In genomic region chr10:89699581-89700064, GRCh38 we compare ENCODE assay signal across 14 cellular contexts. TPM values are rescaled to one million over a fixed set of nuclear protein-coding genes. Genes with fewer than 3 reads are reported as not detected.
DNase-seq lines count a peak whose midpoint lies in the region; ATAC-seq and TF ChIP-seq lines count a peak whose summit lies in the region.
"Had no signal": no experiment of that assay in that cellular context is flagged by ENCODE, and none has a peak within 500 bp of the region (broad histone marks: within the 10 kb centered on the region; RNA-seq: fewer than 3 reads in every experiment).

No MANE protein-coding gene starts in this region.

- H3K36me3 Mint-ChIP-seq in CD4-positive, alpha-beta memory T cell = peaks cover 0 to 5% of the 10 kb centered on the region in 2 donors
- H3K36me3 Mint-ChIP-seq in activated CD8-positive, alpha-beta T cell treated with anti-CD3 and anti-CD28 coated beads, Interleukin-2, amount 10 ng/mL, durations not matched to agents 7 days and 5 days (ENCODE audit: low read depth) = peaks cover 21% of the 10 kb centered on the region

- 0 out of 2 replicates have a peak overlapping the region, but pooled peaks have one; percentile 83 for H3K4me2 ChIP-seq in HCT116 (ENCODE audit: low read length)

- H3K27ac Mint-ChIP-seq in CD4-positive, alpha-beta memory T cell = no peak overlapping the region
- H3K27ac Mint-ChIP-seq in activated CD8-positive, alpha-beta T cell treated with anti-CD3 and anti-CD28 coated beads, Interleukin-2, amount 10 ng/mL, durations not matched to agents 7 days and 5 days = no peak overlapping the region

- no peaks in the 10 kb centered on the region for H3K9me3 ChIP-seq in CD4-positive, alpha-beta memory T cell (ENCODE audit: control insufficient read depth in 1 of 2, low read length in 2 of 2)
- H3K9me3 ChIP-seq in HCT116 (ENCODE audit: control insufficient read depth in 1 of 2, insufficient read depth in 1 of 2, low read depth in 1 of 2, low read length in 2 of 2) (no peaks in the 10 kb centered on the region), liver (ENCODE audit: control insufficient read depth in 4 of 4, low read length in 3 of 4) (no peaks in the 10 kb centered on the region)
- H3K9me3 ChIP-seq: right atrium auricular region, uterus had no signal

- no peak overlapping the region for H2AFZ ChIP-seq in HCT116 (ENCODE audit: low read depth, low read length, poor library complexity, severe bottlenecking)

- intact Hi-C loops in CD4-positive, alpha-beta memory T cell (cut with micrococcal nuclease) = loop anchor here (2.0 to 10.0 kb wide), 6 partner anchors 285 to 1837 kb away; partner anchors contain the start of genes FAS, IFIT5, KLLN and LIPA
- intact Hi-C loops in HCT116 (cut with micrococcal nuclease) = no loop called here

- no peak for ATAC-seq in HCT116
- no peak for ATAC-seq in activated CD8-positive, alpha-beta T cell treated with anti-CD3 and anti-CD28 coated beads, Interleukin-2, amount 10 ng/mL, durations not matched to agents 7 days and 5 days
- ATAC-seq: Panc1 had no signal

- no peak overlapping the region for H3K27ac ChIP-seq in CD4-positive, alpha-beta memory T cell (ENCODE audit: low read depth, low read length)
- H3K27ac ChIP-seq in HCT116 (ENCODE audit: low read depth, low read length) = no peak overlapping the region
- H3K27ac ChIP-seq in liver (ENCODE audit: low read depth in 1 of 2, low read length in 2 of 2) = peak overlapping the region; percentile 36 to 68
- H3K27ac ChIP-seq: uterus had no signal

- POLR2A ChIA-PET in CD4-positive, alpha-beta memory T cell (lab: Charles Lee; ENCODE audit: partially characterized antibody) = no interaction called here
- POLR2A ChIA-PET in HCT116 (lab: Charles Lee) = no interaction called here
- POLR2A ChIA-PET in activated CD8-positive, alpha-beta T cell treated with anti-CD3 and anti-CD28 coated beads, Interleukin-2, amount 10 ng/mL, durations not matched to agents 7 days and 5 days (lab: Charles Lee) = no interaction called here

- peaks cover 21% of the 10 kb centered on the region for H3K4me1 ChIP-seq in CD4-positive, alpha-beta memory T cell (ENCODE audit: insufficient read depth, low read length)
- H3K4me1 ChIP-seq in HCT116 (ENCODE audit: control insufficient read depth in 1 of 2, insufficient read depth in 2 of 2, low read length in 2 of 2) (peaks cover 9 to 30% of the 10 kb centered on the region in 2 experiments), liver (ENCODE audit: control insufficient read depth in 4 of 4, insufficient read depth in 4 of 4, low read length in 3 of 4) (peaks cover 0 to 27% (median 24%) of the 10 kb centered on the region in 4 donors)
- H3K4me1 ChIP-seq: uterus had no signal

- no peaks in the 10 kb centered on the region for H3K9me2 ChIP-seq in HCT116 (ENCODE audit: insufficient read depth)

- H3K4me3 Mint-ChIP-seq in CD4-positive, alpha-beta memory T cell = peak overlapping the region; percentile 2 to 74 (median 54)
- H3K4me3 Mint-ChIP-seq in activated CD8-positive, alpha-beta T cell treated with anti-CD3 and anti-CD28 coated beads, Interleukin-2, amount 10 ng/mL, durations not matched to agents 7 days and 5 days = peak overlapping the region; percentile 3

- no peaks in the 10 kb centered on the region for H3K27me3 Mint-ChIP-seq in CD4-positive, alpha-beta memory T cell
- H3K27me3 Mint-ChIP-seq in activated CD8-positive, alpha-beta T cell treated with anti-CD3 and anti-CD28 coated beads, Interleukin-2, amount 10 ng/mL, durations not matched to agents 7 days and 5 days (ENCODE audit: low read depth) = no peaks in the 10 kb centered on the region

- no peaks in the 10 kb centered on the region for H4K20me1 ChIP-seq in HCT116 (ENCODE audit: insufficient read depth)

- TF ChIP-seq RAD21 in HCT116 (IDR thresholded peaks at IDR 0.05; ENCODE audit: low read depth) (no peak), liver (IDR thresholded peaks at IDR 0.05) (peak; percentile 65 to 75)

- no peak overlapping the region for H3K4me3 ChIP-seq in CD4-positive, alpha-beta memory T cell (ENCODE audit: low read length in 2 of 2)
- H3K4me3 ChIP-seq in HCT116 (replicated peaks in 1 of 2; ENCODE audit: low read depth in 1 of 2, low read length in 2 of 2) = no peak overlapping the region
- H3K4me3 ChIP-seq in liver (ENCODE audit: low read depth in 1 of 3, low read length in 3 of 3) = no peak overlapping the region
- H3K4me3 ChIP-seq: right atrium auricular region, uterus had no signal

- no TSS peak for BruUV-seq in HCT116 (replicated peaks; lab: Mats Ljungman, UMichigan)

- CTCF ChIA-PET in CD4-positive, alpha-beta memory T cell (lab: Charles Lee; ENCODE audit: partially characterized antibody) = no interaction called here
- CTCF ChIA-PET in HCT116 (lab: Charles Lee) = no interaction called here
- CTCF ChIA-PET in activated CD8-positive, alpha-beta T cell treated with anti-CD3 and anti-CD28 coated beads, Interleukin-2, amount 10 ng/mL, durations not matched to agents 7 days and 5 days (lab: Charles Lee) = no interaction called here

- H3K27me3 ChIP-seq in CD4-positive, alpha-beta memory T cell (ENCODE audit: insufficient read depth, low read length) = no peaks in the 10 kb centered on the region
- H3K27me3 ChIP-seq in HCT116 (ENCODE audit: insufficient read depth, low read length) (no peaks in the 10 kb centered on the region), liver (ENCODE audit: control insufficient read depth in 4 of 4, insufficient read depth in 4 of 4, low read length in 3 of 4) (no peaks in the 10 kb centered on the region)
- H3K27me3 ChIP-seq: right atrium auricular region, uterus had no signal

- H3K9ac ChIP-seq in HCT116 (ENCODE audit: low read length) (no peak overlapping the region), liver (ENCODE audit: low read depth in 1 of 2, low read length in 2 of 2) (no peak overlapping the region)

- RAD21 ChIA-PET in HCT116 (lab: Charles Lee; ENCODE audit: low non-redundant PET in 1 of 2, low total read pairs in 2 of 2, uncharacterized antibody in 2 of 2, unreplicated experiment in 2 of 2) = no interaction called here

- H3K9me3 Mint-ChIP-seq in CD4-positive, alpha-beta memory T cell = no peaks in the 10 kb centered on the region
- no peaks in the 10 kb centered on the region for H3K9me3 Mint-ChIP-seq in activated CD8-positive, alpha-beta T cell treated with anti-CD3 and anti-CD28 coated beads, Interleukin-2, amount 10 ng/mL, durations not matched to agents 7 days and 5 days (ENCODE audit: insufficient read depth)

- WGBS in liver = 36% methylated on average over 2 of the region's 2 CpGs

- H3K4me1 Mint-ChIP-seq in CD4-positive, alpha-beta memory T cell = peaks cover 13 to 36% (median 20%) of the 10 kb centered on the region in 4 donors
- H3K4me1 Mint-ChIP-seq in activated CD8-positive, alpha-beta T cell treated with anti-CD3 and anti-CD28 coated beads, Interleukin-2, amount 10 ng/mL, durations not matched to agents 7 days and 5 days (ENCODE audit: low read depth) = peaks cover 29% of the 10 kb centered on the region

- no peaks in the 10 kb centered on the region for H3K36me3 ChIP-seq in CD4-positive, alpha-beta memory T cell (ENCODE audit: insufficient read depth, low read length)
- H3K36me3 ChIP-seq in HCT116 (ENCODE audit: control insufficient read depth in 1 of 2, insufficient read depth in 2 of 2, low read length in 2 of 2) (no peaks in the 10 kb centered on the region), liver (ENCODE audit: control insufficient read depth in 4 of 4, insufficient read depth in 3 of 4, low read depth in 1 of 4, low read length in 3 of 4) (no peaks in the 10 kb centered on the region)
- H3K36me3 ChIP-seq: right atrium auricular region, uterus had no signal

- TF ChIP-seq CTCF in HCT116 (IDR thresholded peaks at IDR 0.05 in 2 of 3, conservative IDR thresholded peaks at IDR 0.05 in 1 of 3; ENCODE audit: borderline replicate concordance in 1 of 3, insufficient read depth in 1 of 3, low read depth in 2 of 3, low read length in 2 of 3) (no peak), liver (IDR thresholded peaks at IDR 0.05; ENCODE audit: low read depth, low read length, missing input control) (no peak)

- TF ChIP-seq POLR2A in HCT116 (IDR thresholded peaks at IDR 0.05; ENCODE audit: borderline replicate concordance, extremely low read depth, insufficient read depth, insufficient read length) = no peak

- DNase-seq in CD4-positive, alpha-beta memory T cell = no peak
- DNase-seq in HCT116 (ENCODE audit: low read depth, low spot score) = no peak
- DNase-seq in activated CD8-positive, alpha-beta T cell treated with anti-CD3 and anti-CD28 coated beads, Interleukin-2, amount 10 ng/mL, durations not matched to agents 7 days and 5 days = no peak
- no peak for DNase-seq in activated gamma-delta T cell treated with Interleukin-2 at 50 U/mL for 16 hours
- DNase-seq in kidney tubule cell (ENCODE audit: low spot score) = no peak
- DNase-seq in COLO829 (ENCODE audit: low spot score) = no peak
- DNase-seq: activated gamma-delta T cell, dermis blood vessel endothelial cell, head of caudate nucleus, NCI-H187 treated with DMSO at 0.1 percent for 48 hours, uterus had no signal

- H3K79me2 ChIP-seq in HCT116 (ENCODE audit: insufficient read depth, low read length) = peaks cover 32% of the 10 kb centered on the region

TF ChIP-seq in HCT116, 20 proteins besides CTCF, POLR2A, EP300 and RAD21 (continues in another document):
- TF ChIP-seq EZH2phosphoT487 (IDR thresholded peaks at IDR 0.05; ENCODE audit: borderline replicate concordance) (no peak), MAX (IDR thresholded peaks at IDR 0.05) (no peak)

TF ChIP-seq in liver, 16 proteins besides CTCF, POLR2A, EP300 and RAD21 (continues in another document):
- TF ChIP-seq RXRA (IDR thresholded peaks at IDR 0.05) (peak; percentile 87 to 97), GABPA (IDR thresholded peaks at IDR 0.05 in 1 of 2, conservative IDR thresholded peaks at IDR 0.05 in 1 of 2) (peak in 1 of 2 donors; percentile 35), MAX (IDR thresholded peaks at IDR 0.05) (peak; percentile 93)

RNA-seq across cellular contexts. Expression of gene KIF20B, which starts 1.8 kb away (rescaled TPM):
- total RNA-seq in CD4-positive, alpha-beta memory T cell = 10 to 100 TPM; 20.7 to 21.4 TPM
- 10 to 100 TPM in 1 of 2 donors, 1 to 10 TPM in 1; 8.0 to 15.8 TPM for polyA plus RNA-seq in CD4-positive, alpha-beta memory T cell
- total RNA-seq in HCT116 (2021; ENCODE audit: unreplicated experiment) = 50.2 TPM
- polyA plus RNA-seq in HCT116 (2012) = 3.8 and 8.3 TPM in 2 replicates
- 10 to 100 TPM; 68.9 to 78.4 TPM for total RNA-seq in activated CD8-positive, alpha-beta T cell treated with anti-CD3 and anti-CD28 coated beads, Interleukin-2, amount 10 ng/mL, durations not matched to agents 7 days and 5 days
- 10 to 100 TPM in 1 of 2 donors, 1 to 10 TPM in 1; 1.3 to 12.9 TPM for total RNA-seq in liver
- polyA plus RNA-seq in liver = 1 to 10 TPM in 1 of 2 donors, under 1 TPM in 1; 0.91 to 1.3 TPM

RNA-seq across cellular contexts. Expression of gene PANK1, which starts 54.6 kb away (rescaled TPM):
- total RNA-seq in CD4-positive, alpha-beta memory T cell = 1 to 10 TPM; 4.3 to 4.5 TPM
- 1 to 10 TPM; 1.6 to 1.9 TPM for polyA plus RNA-seq in CD4-positive, alpha-beta memory T cell
- total RNA-seq in HCT116 (2021; ENCODE audit: unreplicated experiment) = 6.4 TPM
- polyA plus RNA-seq in HCT116 (2012) = 3.8 and 4.2 TPM in 2 replicates
- total RNA-seq in activated CD8-positive, alpha-beta T cell treated with anti-CD3 and anti-CD28 coated beads, Interleukin-2, amount 10 ng/mL, durations not matched to agents 7 days and 5 days = 1 to 10 TPM; 6.4 to 7.0 TPM
- total RNA-seq in liver = 100 to 1,000 TPM in 1 of 2 donors, 10 to 100 TPM in 1; 50.8 to 105 TPM
- polyA plus RNA-seq in liver = 10 to 100 TPM; 30.0 to 38.6 TPM

Comparison
In these comparisons a context has a peak if more than half of its experiments do, and no peak if none do; other contexts are left out.
1. H3K27ac ChIP-seq: peak in liver (2 of 2); none in CD4-positive, alpha-beta memory T cell (single experiment) and HCT116 (single experiment).